1 cellular context compared by ENCODE assay signal in the genomic region with DNA sequence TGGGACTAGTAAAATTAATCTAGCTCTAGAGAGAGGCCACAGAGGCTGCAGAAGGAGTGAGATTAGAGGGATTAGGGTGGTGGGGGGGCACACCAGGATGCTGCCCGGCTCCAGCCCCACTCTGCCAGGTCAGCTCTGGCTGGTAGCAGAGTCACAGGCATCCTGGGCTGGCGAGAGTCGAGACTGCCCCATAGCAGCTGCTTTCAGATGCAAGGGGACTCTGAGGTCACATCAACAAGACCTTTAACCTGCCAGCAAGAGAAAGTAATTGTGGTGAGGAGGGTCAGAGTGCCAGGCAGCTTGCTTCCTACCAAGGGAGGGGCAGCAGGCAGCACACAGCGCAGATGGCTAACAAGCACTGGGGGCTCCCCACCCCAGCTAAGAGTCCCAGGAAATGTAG.
A peak's percentile ranks its signal among the peaks of the same experiment; 100 is the strongest.
TF ChIP-seq lines count a peak whose summit lies in the region.

No MANE protein-coding gene starts in this region.

TF ChIP-seq in HepG2, 621 proteins besides CTCF, POLR2A, EP300 and RAD21 (continued from another document and continues in another):
- TF ChIP-seq, protein P1, sequence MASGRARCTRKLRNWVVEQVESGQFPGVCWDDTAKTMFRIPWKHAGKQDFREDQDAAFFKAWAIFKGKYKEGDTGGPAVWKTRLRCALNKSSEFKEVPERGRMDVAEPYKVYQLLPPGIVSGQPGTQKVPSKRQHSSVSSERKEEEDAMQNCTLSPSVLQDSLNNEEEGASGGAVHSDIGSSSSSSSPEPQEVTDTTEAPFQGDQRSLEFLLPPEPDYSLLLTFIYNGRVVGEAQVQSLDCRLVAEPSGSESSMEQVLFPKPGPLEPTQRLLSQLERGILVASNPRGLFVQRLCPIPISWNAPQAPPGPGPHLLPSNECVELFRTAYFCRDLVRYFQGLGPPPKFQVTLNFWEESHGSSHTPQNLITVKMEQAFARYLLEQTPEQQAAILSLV (CRISPR knock-in tag; IDR thresholded peaks at IDR 0.05; ENCODE audit: borderline replicate concordance) = no peak
- TF ChIP-seq PTBP1 (IDR thresholded peaks at IDR 0.05; ENCODE audit: low read depth, low read length, poor library complexity, severe bottlenecking) = no peak
- no peak for TF ChIP-seq CHD4 (IDR thresholded peaks at IDR 0.05; ENCODE audit: borderline replicate concordance, low read length)
- TF ChIP-seq ZNF367 (CRISPR knock-in tag; IDR thresholded peaks at IDR 0.05; ENCODE audit: borderline replicate concordance) = no peak
- no peak for TF ChIP-seq BHLHE40 (IDR thresholded peaks at IDR 0.05; ENCODE audit: low read length)
- TF ChIP-seq, protein P2, sequence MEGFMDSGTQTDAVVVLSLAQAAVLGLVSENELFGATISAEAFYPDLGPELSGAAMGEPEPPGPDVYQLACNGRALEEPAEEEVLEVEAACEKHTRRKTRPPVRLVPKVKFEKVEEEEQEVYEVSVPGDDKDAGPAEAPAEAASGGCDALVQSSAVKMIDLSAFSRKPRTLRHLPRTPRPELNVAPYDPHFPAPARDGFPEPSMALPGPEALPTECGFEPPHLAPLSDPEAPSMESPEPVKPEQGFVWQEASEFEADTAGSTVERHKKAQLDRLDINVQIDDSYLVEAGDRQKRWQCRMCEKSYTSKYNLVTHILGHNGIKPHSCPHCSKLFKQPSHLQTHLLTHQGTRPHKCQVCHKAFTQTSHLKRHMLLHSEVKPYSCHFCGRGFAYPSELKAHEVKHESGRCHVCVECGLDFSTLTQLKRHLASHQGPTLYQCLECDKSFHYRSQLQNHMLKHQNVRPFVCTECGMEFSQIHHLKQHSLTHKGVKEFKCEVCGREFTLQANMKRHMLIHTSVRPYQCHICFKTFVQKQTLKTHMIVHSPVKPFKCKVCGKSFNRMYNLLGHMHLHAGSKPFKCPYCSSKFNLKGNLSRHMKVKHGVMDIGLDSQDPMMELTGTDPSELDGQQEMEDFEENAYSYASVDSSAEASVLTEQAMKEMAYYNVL (CRISPR knock-in tag; IDR thresholded peaks at IDR 0.05; ENCODE audit: borderline replicate concordance) = no peak
- TF ChIP-seq, protein P3, sequence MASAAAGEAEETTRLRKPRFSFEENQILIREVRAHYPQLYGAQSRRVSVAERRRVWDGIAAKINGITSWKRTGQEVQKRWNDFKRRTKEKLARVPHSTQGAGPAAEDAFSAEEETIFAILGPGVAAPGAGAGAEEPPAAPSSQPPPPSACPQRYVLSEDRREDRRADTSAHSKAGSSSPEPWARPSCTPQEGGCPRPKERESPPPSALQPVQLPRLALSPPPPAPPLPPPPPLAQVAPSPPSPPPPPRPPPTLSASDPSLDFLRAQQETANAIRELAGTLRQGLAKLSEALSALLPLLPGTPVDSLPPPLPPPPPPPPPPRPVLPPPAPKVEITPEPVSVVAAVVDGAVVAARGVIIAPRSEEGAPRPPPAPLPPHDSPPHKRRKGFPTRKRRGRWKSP (CRISPR knock-in tag; IDR thresholded peaks at IDR 0.05) = no peak
- 0 out of 2 replicates have a peak, but pooled peaks have one; percentile 14 for TF ChIP-seq FOXO1 (CRISPR knock-in tag; IDR thresholded peaks at IDR 0.05)
- TF ChIP-seq, protein P4, sequence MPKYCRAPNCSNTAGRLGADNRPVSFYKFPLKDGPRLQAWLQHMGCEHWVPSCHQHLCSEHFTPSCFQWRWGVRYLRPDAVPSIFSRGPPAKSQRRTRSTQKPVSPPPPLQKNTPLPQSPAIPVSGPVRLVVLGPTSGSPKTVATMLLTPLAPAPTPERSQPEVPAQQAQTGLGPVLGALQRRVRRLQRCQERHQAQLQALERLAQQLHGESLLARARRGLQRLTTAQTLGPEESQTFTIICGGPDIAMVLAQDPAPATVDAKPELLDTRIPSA (CRISPR knock-in tag; IDR thresholded peaks at IDR 0.05; ENCODE audit: borderline replicate concordance) = no peak
- no peak for TF ChIP-seq ZBTB3 (CRISPR knock-in tag; IDR thresholded peaks at IDR 0.05; ENCODE audit: borderline replicate concordance, low read depth)
- TF ChIP-seq ZNF773 (CRISPR knock-in tag; IDR thresholded peaks at IDR 0.05; ENCODE audit: borderline replicate concordance) = no peak
- TF ChIP-seq ZNF101 (CRISPR knock-in tag; IDR thresholded peaks at IDR 0.05; ENCODE audit: borderline replicate concordance, low read depth) = no peak
- no peak for TF ChIP-seq NCOA1 (CRISPR knock-in tag; IDR thresholded peaks at IDR 0.05)
- TF ChIP-seq RAD51 (IDR thresholded peaks at IDR 0.05; ENCODE audit: borderline replicate concordance) = no peak
- TF ChIP-seq MATR3 (CRISPR knock-in tag; IDR thresholded peaks at IDR 0.05) = no peak
- no peak for TF ChIP-seq MAFK (conservative IDR thresholded peaks at IDR 0.05 in 1 of 2, IDR thresholded peaks at IDR 0.05 in 1 of 2; ENCODE audit: low read length in 2 of 2)
- no peak for TF ChIP-seq RNF2 (conservative IDR thresholded peaks at IDR 0.05; ENCODE audit: low read depth)
- TF ChIP-seq HOXA7 (CRISPR knock-in tag; IDR thresholded peaks at IDR 0.05) = no peak
- TF ChIP-seq, protein P5, sequence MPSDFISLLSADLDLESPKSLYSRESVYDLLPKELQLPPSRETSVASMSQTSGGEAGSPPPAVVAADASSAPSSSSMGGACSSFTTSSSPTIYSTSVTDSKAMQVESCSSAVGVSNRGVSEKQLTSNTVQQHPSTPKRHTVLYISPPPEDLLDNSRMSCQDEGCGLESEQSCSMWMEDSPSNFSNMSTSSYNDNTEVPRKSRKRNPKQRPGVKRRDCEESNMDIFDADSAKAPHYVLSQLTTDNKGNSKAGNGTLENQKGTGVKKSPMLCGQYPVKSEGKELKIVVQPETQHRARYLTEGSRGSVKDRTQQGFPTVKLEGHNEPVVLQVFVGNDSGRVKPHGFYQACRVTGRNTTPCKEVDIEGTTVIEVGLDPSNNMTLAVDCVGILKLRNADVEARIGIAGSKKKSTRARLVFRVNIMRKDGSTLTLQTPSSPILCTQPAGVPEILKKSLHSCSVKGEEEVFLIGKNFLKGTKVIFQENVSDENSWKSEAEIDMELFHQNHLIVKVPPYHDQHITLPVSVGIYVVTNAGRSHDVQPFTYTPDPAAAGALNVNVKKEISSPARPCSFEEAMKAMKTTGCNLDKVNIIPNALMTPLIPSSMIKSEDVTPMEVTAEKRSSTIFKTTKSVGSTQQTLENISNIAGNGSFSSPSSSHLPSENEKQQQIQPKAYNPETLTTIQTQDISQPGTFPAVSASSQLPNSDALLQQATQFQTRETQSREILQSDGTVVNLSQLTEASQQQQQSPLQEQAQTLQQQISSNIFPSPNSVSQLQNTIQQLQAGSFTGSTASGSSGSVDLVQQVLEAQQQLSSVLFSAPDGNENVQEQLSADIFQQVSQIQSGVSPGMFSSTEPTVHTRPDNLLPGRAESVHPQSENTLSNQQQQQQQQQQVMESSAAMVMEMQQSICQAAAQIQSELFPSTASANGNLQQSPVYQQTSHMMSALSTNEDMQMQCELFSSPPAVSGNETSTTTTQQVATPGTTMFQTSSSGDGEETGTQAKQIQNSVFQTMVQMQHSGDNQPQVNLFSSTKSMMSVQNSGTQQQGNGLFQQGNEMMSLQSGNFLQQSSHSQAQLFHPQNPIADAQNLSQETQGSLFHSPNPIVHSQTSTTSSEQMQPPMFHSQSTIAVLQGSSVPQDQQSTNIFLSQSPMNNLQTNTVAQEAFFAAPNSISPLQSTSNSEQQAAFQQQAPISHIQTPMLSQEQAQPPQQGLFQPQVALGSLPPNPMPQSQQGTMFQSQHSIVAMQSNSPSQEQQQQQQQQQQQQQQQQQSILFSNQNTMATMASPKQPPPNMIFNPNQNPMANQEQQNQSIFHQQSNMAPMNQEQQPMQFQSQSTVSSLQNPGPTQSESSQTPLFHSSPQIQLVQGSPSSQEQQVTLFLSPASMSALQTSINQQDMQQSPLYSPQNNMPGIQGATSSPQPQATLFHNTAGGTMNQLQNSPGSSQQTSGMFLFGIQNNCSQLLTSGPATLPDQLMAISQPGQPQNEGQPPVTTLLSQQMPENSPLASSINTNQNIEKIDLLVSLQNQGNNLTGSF (CRISPR knock-in tag; IDR thresholded peaks at IDR 0.05) = no peak
- no peak for TF ChIP-seq KLF12 (CRISPR knock-in tag; IDR thresholded peaks at IDR 0.05; ENCODE audit: borderline replicate concordance)
- TF ChIP-seq FOXM1 (CRISPR knock-in tag; IDR thresholded peaks at IDR 0.05) = no peak
- TF ChIP-seq ASH2L (IDR thresholded peaks at IDR 0.05; ENCODE audit: insufficient read length, low read depth, low read length) = no peak
- TF ChIP-seq, protein P6, sequence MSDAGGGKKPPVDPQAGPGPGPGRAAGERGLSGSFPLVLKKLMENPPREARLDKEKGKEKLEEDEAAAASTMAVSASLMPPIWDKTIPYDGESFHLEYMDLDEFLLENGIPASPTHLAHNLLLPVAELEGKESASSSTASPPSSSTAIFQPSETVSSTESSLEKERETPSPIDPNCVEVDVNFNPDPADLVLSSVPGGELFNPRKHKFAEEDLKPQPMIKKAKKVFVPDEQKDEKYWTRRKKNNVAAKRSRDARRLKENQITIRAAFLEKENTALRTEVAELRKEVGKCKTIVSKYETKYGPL (CRISPR knock-in tag; IDR thresholded peaks at IDR 0.05) = no peak
- no peak for TF ChIP-seq KLF16 (CRISPR knock-in tag; IDR thresholded peaks at IDR 0.05)
- no peak for TF ChIP-seq CBX2 (IDR thresholded peaks at IDR 0.05; ENCODE audit: low read depth, low read length)
- TF ChIP-seq CBX2 (CRISPR knock-in tag; IDR thresholded peaks at IDR 0.05; ENCODE audit: low read depth) = no peak
- no peak for TF ChIP-seq ZNF33A (CRISPR knock-in tag; IDR thresholded peaks at IDR 0.05; ENCODE audit: borderline replicate concordance)
- TF ChIP-seq ZNF333 (CRISPR knock-in tag; IDR thresholded peaks at IDR 0.05; ENCODE audit: borderline replicate concordance) = no peak
- TF ChIP-seq, protein P7, sequence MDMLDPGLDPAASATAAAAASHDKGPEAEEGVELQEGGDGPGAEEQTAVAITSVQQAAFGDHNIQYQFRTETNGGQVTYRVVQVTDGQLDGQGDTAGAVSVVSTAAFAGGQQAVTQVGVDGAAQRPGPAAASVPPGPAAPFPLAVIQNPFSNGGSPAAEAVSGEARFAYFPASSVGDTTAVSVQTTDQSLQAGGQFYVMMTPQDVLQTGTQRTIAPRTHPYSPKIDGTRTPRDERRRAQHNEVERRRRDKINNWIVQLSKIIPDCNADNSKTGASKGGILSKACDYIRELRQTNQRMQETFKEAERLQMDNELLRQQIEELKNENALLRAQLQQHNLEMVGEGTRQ (IDR thresholded peaks at IDR 0.05; ENCODE audit: low read depth, low read length) = no peak
- TF ChIP-seq, protein P7 (CRISPR knock-in tag; IDR thresholded peaks at IDR 0.05; ENCODE audit: borderline replicate concordance) = no peak
- TF ChIP-seq ZNF510 (CRISPR knock-in tag; IDR thresholded peaks at IDR 0.05; ENCODE audit: low read depth) = no peak
- TF ChIP-seq ZNF598 (CRISPR knock-in tag; IDR thresholded peaks at IDR 0.05; ENCODE audit: borderline replicate concordance) = no peak
- no peak for TF ChIP-seq ZNF775 (CRISPR knock-in tag; IDR thresholded peaks at IDR 0.05; ENCODE audit: borderline replicate concordance)
- TF ChIP-seq ZNF644 (CRISPR knock-in tag; IDR thresholded peaks at IDR 0.05; ENCODE audit: low read depth) = no peak
- TF ChIP-seq GABPA (IDR thresholded peaks at IDR 0.05; ENCODE audit: low read depth, low read length) = no peak
- no peak for TF ChIP-seq GABPA (CRISPR knock-in tag; IDR thresholded peaks at IDR 0.05; ENCODE audit: low read depth)
- no peak for TF ChIP-seq ZNF619 (CRISPR knock-in tag; IDR thresholded peaks at IDR 0.05)
- TF ChIP-seq GFI1 (CRISPR knock-in tag; IDR thresholded peaks at IDR 0.05; ENCODE audit: borderline replicate concordance) = no peak
- TF ChIP-seq JUN (CRISPR knock-in tag; IDR thresholded peaks at IDR 0.05) = no peak
- no peak for TF ChIP-seq TMF1 (CRISPR knock-in tag; IDR thresholded peaks at IDR 0.05; ENCODE audit: low read depth)
- no peak for TF ChIP-seq ZNF224 (CRISPR knock-in tag; IDR thresholded peaks at IDR 0.05)
- TF ChIP-seq MYC (CRISPR knock-in tag; IDR thresholded peaks at IDR 0.05; ENCODE audit: borderline replicate concordance) = 0 out of 2 replicates have a peak, but pooled peaks have one; percentile 1
- no peak for TF ChIP-seq DNMT1 (CRISPR knock-in tag; IDR thresholded peaks at IDR 0.05)
- TF ChIP-seq ETV6 (CRISPR knock-in tag; conservative IDR thresholded peaks at IDR 0.05) = no peak
